19 cellular contexts compared by ENCODE assay signal in genomic region chr1:223780926-223781325, GRCh38.
A peak's percentile ranks its signal among the peaks of the same experiment; 100 is the strongest.
DNase-seq lines count a peak whose midpoint lies in the region; ATAC-seq, FAIRE-seq and TF ChIP-seq lines count a peak whose summit lies in the region.
"Had no signal": no experiment of that assay in that cellular context is flagged by ENCODE, and none has a peak within 500 bp of the region (broad histone marks: within the 10 kb centered on the region; RNA-seq: fewer than 3 reads in every experiment).

No MANE protein-coding gene starts in this region.

- H3K4me1 ChIP-seq in CD4-positive, alpha-beta memory T cell (ENCODE audit: insufficient read depth, low read length): peaks cover 6% of the 10 kb centered on the region
- H3K4me1 ChIP-seq in PC-9 (replicated peaks; ENCODE audit: insufficient read depth): peaks cover 16% of the 10 kb centered on the region

- no TSS peak for BruUV-seq in PC-9 (replicated peaks; lab: Mats Ljungman, UMichigan)

- peak overlapping the region; percentile 14 to 83 (median 39) for H3K27ac Mint-ChIP-seq in CD4-positive, alpha-beta memory T cell
- H3K27ac Mint-ChIP-seq: T-helper 2 cell treated with Interferon-gamma antibody and Interleukin-4, amounts not matched to agents 5 μg/mL and 100 μg/mL, for 36 hours had no signal

- no peak for FAIRE-seq in H54 (lab: Jason Lieb, UNC)
- FAIRE-seq: GM12891 had no signal

- intact Hi-C loops in CD4-positive, alpha-beta memory T cell (cut with micrococcal nuclease): no loop called here
- intact Hi-C loops in PC-9 (cut with micrococcal nuclease; ENCODE audit: unreplicated experiment): no loop called here

- peaks cover 43% of the 10 kb centered on the region for H3K36me3 ChIP-seq in CD4-positive, alpha-beta memory T cell (ENCODE audit: insufficient read depth, low read length)
- H3K36me3 ChIP-seq in PC-9 (ENCODE audit: low read depth) (peaks cover 18% of the 10 kb centered on the region), neural cell (ENCODE audit: insufficient read depth, low read length) (peaks cover 10% of the 10 kb centered on the region), MG63 (peaks cover 43% of the 10 kb centered on the region)
- H3K36me3 ChIP-seq: ovary had no signal

- TF ChIP-seq RAD21 in neural cell (conservative IDR thresholded peaks at IDR 0.05): no peak

- H3K9me3 ChIP-seq in CD4-positive, alpha-beta memory T cell (ENCODE audit: control insufficient read depth in 1 of 2, low read length in 2 of 2): no peaks in the 10 kb centered on the region
- no peaks in the 10 kb centered on the region for H3K9me3 ChIP-seq in PC-9 (ENCODE audit: insufficient read depth, low read depth)
- no peaks in the 10 kb centered on the region for H3K9me3 ChIP-seq in neural cell (ENCODE audit: low read length)
- no peaks in the 10 kb centered on the region for H3K9me3 ChIP-seq in MG63
- H3K9me3 ChIP-seq: esophagus muscularis mucosa, mucosa of descending colon, ovary, SJSA1 had no signal

- no peak for ATAC-seq in HG02610 (IDR thresholded peaks at IDR 0.05; ENCODE audit: unreplicated experiment)
- ATAC-seq in GM19328 (IDR thresholded peaks at IDR 0.05; ENCODE audit: unreplicated experiment): no peak
- ATAC-seq: left lobe of liver, mucosa of descending colon had no signal

- H3K9me2 ChIP-seq in PC-9 (ENCODE audit: insufficient read depth) (no peaks in the 10 kb centered on the region), neural cell (ENCODE audit: insufficient read depth, low read length) (no peaks in the 10 kb centered on the region)

- H3F3A ChIP-seq in PC-9 (ENCODE audit: insufficient read depth, low read depth) (peaks cover 48% of the 10 kb centered on the region), neural cell (ENCODE audit: insufficient read depth, low read length, poor library complexity, severe bottlenecking) (peaks cover 3% of the 10 kb centered on the region)

- no peaks in the 10 kb centered on the region for H3K27me3 ChIP-seq in CD4-positive, alpha-beta memory T cell (ENCODE audit: insufficient read depth, low read length)
- H3K27me3 ChIP-seq in PC-9 (ENCODE audit: insufficient read depth, low read depth) (no peaks in the 10 kb centered on the region), neural cell (ENCODE audit: insufficient read depth, low read depth, low read length) (no peaks in the 10 kb centered on the region), MG63 (no peaks in the 10 kb centered on the region)
- H3K27me3 ChIP-seq: esophagus muscularis mucosa, ovary, SJSA1 had no signal

- TF ChIP-seq POLR2A in H54 (IDR thresholded peaks at IDR 0.05; ENCODE audit: low read depth, low read length): no peak

- H3K9ac ChIP-seq in neural cell (ENCODE audit: low read length): peak overlapping the region; percentile 17

- H3K4me2 ChIP-seq in PC-9: no peak overlapping the region
- no peak overlapping the region for H3K4me2 ChIP-seq in neural cell (ENCODE audit: low read length)

- H4K20me1 ChIP-seq in PC-9 (ENCODE audit: insufficient read depth): no peaks in the 10 kb centered on the region
- no peaks in the 10 kb centered on the region for H4K20me1 ChIP-seq in neural cell (ENCODE audit: insufficient read depth)

- H3K4me3 ChIP-seq in CD4-positive, alpha-beta memory T cell (ENCODE audit: low read length in 2 of 2): no peak overlapping the region
- H3K4me3 ChIP-seq in PC-9 (no peak overlapping the region), neural cell (ENCODE audit: low read length) (peak overlapping the region; percentile 19), MG63 (no peak overlapping the region)
- H3K4me3 ChIP-seq: esophagus muscularis mucosa, mucosa of descending colon, ovary, SJSA1 had no signal

- H2AFZ ChIP-seq in PC-9 (no peak overlapping the region), neural cell (ENCODE audit: low read depth, low read length) (no peak overlapping the region)

- H3K9me3 Mint-ChIP-seq in CD4-positive, alpha-beta memory T cell: peaks cover 0 to 2% (median 0%) of the 10 kb centered on the region in 8 donors
- H3K9me3 Mint-ChIP-seq: T-helper 2 cell treated with Interferon-gamma antibody and Interleukin-4, amounts not matched to agents 5 μg/mL and 100 μg/mL, for 36 hours had no signal

- POLR2A ChIA-PET in CD4-positive, alpha-beta memory T cell (lab: Charles Lee; ENCODE audit: partially characterized antibody): interaction anchor here (1.1 to 1.2 kb wide), 2 partner anchors 12 to 65 kb away, joined by 3 to 4 read pairs; no protein-coding TSS in a partner anchor
- POLR2A ChIA-PET in PC-9 (lab: Charles Lee; ENCODE audit: unreplicated experiment): interaction anchor here (0.7 kb wide), 1 partner anchor 9 kb away, joined by 3 read pairs; no protein-coding TSS in a partner anchor

- CTCF ChIA-PET in CD4-positive, alpha-beta memory T cell (lab: Charles Lee; ENCODE audit: partially characterized antibody): interaction anchor here (0.7 to 2.3 kb wide), 6 partner anchors 11 to 554 kb away, joined by 3 to 6 read pairs (median 4); no protein-coding TSS in a partner anchor
- CTCF ChIA-PET in PC-9 (lab: Charles Lee): interaction anchor here (0.6 to 1.0 kb wide), 3 partner anchors 12 to 85 kb away, joined by 4 to 5 read pairs (median 4); no protein-coding TSS in a partner anchor

- no peak for DNase-seq in CD4-positive, alpha-beta memory T cell
- DNase-seq in PC-9 (no peak), MG63 (no peak), H54 (ENCODE audit: insufficient read length, low spot score) (no peak)
- DNase-seq: activated CD4-positive, CD25-positive, alpha-beta regulatory T cell; activated naive CD4-positive, alpha-beta T cell; mucosa of descending colon; NCI-H748 treated with DMSO at 0.1 percent for 48 hours; ovary; stimulated activated CD4-positive, alpha-beta T cell treated with anti-CD3 and anti-CD28 coated beads, Interleukin-4, amount 100 ng/mL, for 1 hour had no signal

- H3K4me1 Mint-ChIP-seq in CD4-positive, alpha-beta memory T cell: peaks cover 8 to 13% (median 11%) of the 10 kb centered on the region in 4 donors

- no peak overlapping the region for H3K27ac ChIP-seq in CD4-positive, alpha-beta memory T cell (ENCODE audit: low read depth, low read length)
- H3K27ac ChIP-seq in PC-9: 0 out of 2 replicates have a peak overlapping the region, but pooled peaks have one; percentile 39
- peak overlapping the region; percentile 39 for H3K27ac ChIP-seq in cingulate gyrus (ENCODE audit: low read depth, low read length)
- H3K27ac ChIP-seq in neural cell (ENCODE audit: low read length): peak overlapping the region; percentile 64
- H3K27ac ChIP-seq: esophagus muscularis mucosa, ovary, SJSA1 had no signal

- peaks cover 31 to 72% of the 10 kb centered on the region in 2 donors for H3K36me3 Mint-ChIP-seq in CD4-positive, alpha-beta memory T cell

- TF ChIP-seq CTCF in PC-9 (conservative IDR thresholded peaks at IDR 0.05): no peak
- no peak for TF ChIP-seq CTCF in neural cell (IDR thresholded peaks at IDR 0.05; ENCODE audit: poor library complexity, severe bottlenecking)

- no peaks in the 10 kb centered on the region for H3K27me3 Mint-ChIP-seq in CD4-positive, alpha-beta memory T cell

- no peak overlapping the region for H3K4me3 Mint-ChIP-seq in CD4-positive, alpha-beta memory T cell
- H3K4me3 Mint-ChIP-seq: T-helper 2 cell treated with Interferon-gamma antibody and Interleukin-4, amounts not matched to agents 5 μg/mL and 100 μg/mL, for 36 hours had no signal

- peak; percentile 67 for TF ChIP-seq EP300 in neural cell (conservative IDR thresholded peaks at IDR 0.05; ENCODE audit: poor library complexity, severe bottlenecking)

- no peaks in the 10 kb centered on the region for H3K79me2 ChIP-seq in PC-9 (ENCODE audit: low read depth)
- H3K79me2 ChIP-seq in neural cell (replicated peaks; ENCODE audit: insufficient read depth, low read length): no peaks in the 10 kb centered on the region

TF ChIP-seq in neural cell, 6 proteins besides CTCF, POLR2A, EP300 and RAD21:
- TF ChIP-seq POLR2AphosphoS5 (IDR thresholded peaks at IDR 0.05) (no peak), SMC3 (conservative IDR thresholded peaks at IDR 0.05; ENCODE audit: poor library complexity) (no peak), REST (IDR thresholded peaks at IDR 0.05; ENCODE audit: borderline replicate concordance) (peak; percentile 23)
TF ChIP-seq in neural cell: peak in this region for 1.
